In the genomic region with DNA sequence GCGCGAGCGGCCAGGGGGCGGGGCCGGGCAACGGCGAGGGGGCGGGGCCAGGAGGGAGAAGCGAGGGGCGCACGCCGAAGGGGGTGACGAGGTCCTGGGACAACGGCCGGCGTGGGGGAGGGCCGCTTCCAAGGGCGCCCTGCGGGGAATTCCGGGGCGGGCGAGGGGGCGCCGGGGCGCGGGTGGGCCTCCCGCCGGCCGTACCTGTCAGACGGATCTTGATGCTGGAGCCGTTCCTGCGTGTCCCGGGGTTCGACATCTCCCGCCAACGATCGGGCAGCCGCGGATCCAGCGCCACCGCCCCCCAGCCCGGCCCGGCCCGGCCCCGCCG, we compare ENCODE assay signal across 8 cellular contexts. TPM values are rescaled to one million over a fixed set of nuclear protein-coding genes. Genes with fewer than 3 reads are reported as not detected.
DNase-seq lines count a peak whose midpoint lies in the region; ATAC-seq, FAIRE-seq and TF ChIP-seq lines count a peak whose summit lies in the region.

No MANE protein-coding gene starts in this region.

- H3K36me3 ChIP-seq in GM23338 (ENCODE audit: insufficient read depth): no peaks in the 10 kb centered on the region
- H3K36me3 ChIP-seq in Panc1 (ENCODE audit: control insufficient read depth, insufficient read depth, low read length): peaks cover 2% of the 10 kb centered on the region; the same call in 1 of the 2 replicates
- H3K36me3 ChIP-seq in small intestine (ENCODE audit: control insufficient read depth in 2 of 2, insufficient read depth in 2 of 2, low read length in 2 of 2): no peaks in the 10 kb centered on the region

- H3K27me3 ChIP-seq in GM23338 (ENCODE audit: insufficient read depth) (no peaks in the 10 kb centered on the region), Panc1 (ENCODE audit: control insufficient read depth, insufficient read depth, low read length) (no peaks in the 10 kb centered on the region), small intestine (ENCODE audit: control insufficient read depth in 2 of 2, insufficient read depth in 2 of 2, low read length in 2 of 2) (no peaks in the 10 kb centered on the region)

- in situ Hi-C loops in Panc1 (cut with HindIII; ENCODE audit: low pct_unique_long_range_greater_than_20kb, low sequenced_read_pairs): no loop called here

- no peaks in the 10 kb centered on the region for H3K9me3 ChIP-seq in Panc1 (ENCODE audit: control insufficient read depth, insufficient read depth, low read depth, low read length)
- H3K9me3 ChIP-seq in small intestine (ENCODE audit: control insufficient read depth, low read depth): no peaks in the 10 kb centered on the region

- no peak for TF ChIP-seq POLR2A in GM12891 (IDR thresholded peaks at IDR 0.05; ENCODE audit: low read depth, low read length)

- H3K36me3 Mint-ChIP-seq in GM23338 (ENCODE audit: low read depth): no peaks in the 10 kb centered on the region; the same call in 2 of the 3 replicates

- H3K27me3 Mint-ChIP-seq in GM23338 (ENCODE audit: insufficient read depth, low read depth, poor library complexity): peaks cover 3% of the 10 kb centered on the region

- peaks cover 5% of the 10 kb centered on the region; the same call in 1 of the 2 replicates for H3F3A ChIP-seq in GM23338 (replicated peaks; ENCODE audit: low read depth)

- POLR2A ChIA-PET in Panc1 (lab: Charles Lee): no interaction called here

- H3K4me1 ChIP-seq in GM23338 (ENCODE audit: insufficient read depth) (peaks cover 24% of the 10 kb centered on the region), Panc1 (ENCODE audit: control insufficient read depth, insufficient read depth, low read length) (peaks cover 30% of the 10 kb centered on the region), small intestine (ENCODE audit: control insufficient read depth in 2 of 2, insufficient read depth in 1 of 2, low read depth in 1 of 2, low read length in 1 of 2) (peaks cover 0 to 4% of the 10 kb centered on the region in 2 donors)

- intact Hi-C loops in Panc1 (cut with micrococcal nuclease; ENCODE audit: unreplicated experiment): no loop called here

- H3K79me2 ChIP-seq in GM23338 (replicated peaks; ENCODE audit: insufficient read depth): peaks cover 37% of the 10 kb centered on the region

- peak overlapping the region; percentile 73; the same call in 1 of the 2 replicates for H3K4me2 ChIP-seq in GM23338

- no peak overlapping the region for H3K27ac Mint-ChIP-seq in GM23338

- no peaks in the 10 kb centered on the region for H3K9me3 Mint-ChIP-seq in GM23338

- H3K4me3 Mint-ChIP-seq in GM23338: peak overlapping the region; percentile 77; the same call in 2 of the 3 replicates

- BruUV-seq in Panc1 (replicated peaks; lab: Mats Ljungman, UMichigan): no TSS peak

- H3K4me3 ChIP-seq in GM23338 (peak overlapping the region; percentile 68), Panc1 (ENCODE audit: low read depth in 2 of 2, low read length in 2 of 2) (peak overlapping the region; percentile 44 to 76), fibroblast of the aortic adventitia (ENCODE audit: low read depth, low read length) (peak overlapping the region; percentile 67), small intestine (ENCODE audit: low read depth in 1 of 2, low read length in 2 of 2) (peak overlapping the region; percentile 81 to 88)

- CTCF ChIA-PET in Panc1 (lab: Charles Lee): no interaction called here

- no peak overlapping the region for H2AFZ ChIP-seq in GM23338

- TF ChIP-seq CTCF in GM23338 (conservative IDR thresholded peaks at IDR 0.05; ENCODE audit: low read depth in 2 of 2) (no peak), Panc1 (IDR thresholded peaks at IDR 0.05) (no peak), fibroblast of the aortic adventitia (IDR thresholded peaks at IDR 0.05; ENCODE audit: insufficient read depth, low read length) (no peak)

- 0 to 1% (median 1%) methylated on average over 18 to 46 of the region's 46 CpGs for WGBS in small intestine, 3 donors

- H3K4me1 Mint-ChIP-seq in GM23338: peaks cover 34% of the 10 kb centered on the region

- H3K9me2 ChIP-seq in GM23338 (ENCODE audit: insufficient read depth): no peaks in the 10 kb centered on the region

- FAIRE-seq in GM12891 (lab: Jason Lieb, UNC) (peak; percentile 84), small intestine (lab: Jason Lieb, UNC) (no peak)

- DNase-seq in GM12891 (ENCODE audit: insufficient read length, low spot score): no peak
- DNase-seq in GM23338 (ENCODE audit: low spot score): no peak
- no peak for DNase-seq in Panc1 (ENCODE audit: low read depth, low spot score)
- no peak for DNase-seq in fibroblast of the aortic adventitia (ENCODE audit: low read depth)
- DNase-seq in small intestine: peak; percentile 25
- no peak for DNase-seq in globus pallidus (ENCODE audit: low spot score)
- no peak for DNase-seq in mucosa of gallbladder (ENCODE audit: low spot score)
- no peak for DNase-seq in NCI-H1092 treated with DMSO at 0.1 percent for 48 hours (lab: John Stamatoyannopoulos, UW)

- peak overlapping the region; percentile 86; the same call in 1 of the 2 replicates for H3K27ac ChIP-seq in GM23338 (ENCODE audit: low read depth)
- H3K27ac ChIP-seq in Panc1 (ENCODE audit: low read length): no peak overlapping the region
- H3K27ac ChIP-seq in small intestine (ENCODE audit: low read depth in 1 of 2, low read length in 1 of 2): peak overlapping the region; percentile 85 to 95

- ATAC-seq in GM23338 (peak; percentile 37), Panc1 (peak; percentile 58)

- H4K20me1 ChIP-seq in GM23338 (replicated peaks; ENCODE audit: insufficient read depth): no peaks in the 10 kb centered on the region

TF ChIP-seq in GM12891, 5 proteins besides CTCF, POLR2A, EP300 and RAD21:
- TF ChIP-seq SPI1 (IDR thresholded peaks at IDR 0.05; ENCODE audit: low read depth, low read length) (no peak), POU2F2 (IDR thresholded peaks at IDR 0.05; ENCODE audit: low read depth, low read length) (no peak), TAF1 (IDR thresholded peaks at IDR 0.05; ENCODE audit: low read depth, low read length) (no peak), POLR2AphosphoS5 (IDR thresholded peaks at IDR 0.05; ENCODE audit: low read depth, low read length) (no peak), PAX5 (IDR thresholded peaks at IDR 0.05; ENCODE audit: insufficient read depth, low read length, severe bottlenecking) (no peak)

TF ChIP-seq in GM23338, 12 proteins besides CTCF, POLR2A, EP300 and RAD21:
- no peak for TF ChIP-seq EZH2phosphoT487 (IDR thresholded peaks at IDR 0.05; ENCODE audit: unreplicated experiment)

RNA-seq across cellular contexts. Expression of a gene that starts 0.4 kb away (rescaled TPM):
- 5.2 TPM for polyA plus RNA-seq in GM12891 (2012; ENCODE audit: low read depth, missing spikeins)
- total RNA-seq in GM23338 (2014; rRNA removed; shearing (Covaris generic)): 17.5 and 23.9 TPM in 2 replicates
- 5.0 and 5.8 TPM in 2 replicates for polyA plus RNA-seq in GM23338 (2016; fragmentation: Nextera tagmentation; extraction: Ambion mirVana)
- total RNA-seq in Panc1 (2021; ENCODE audit: unreplicated experiment): 47.0 TPM
- 23.3 TPM for polyA plus RNA-seq in Panc1 (2012; ENCODE audit: insufficient read length)
- total RNA-seq in fibroblast of the aortic adventitia (ENCODE audit: low replicate concordance): 16.0 and 22.6 TPM in 2 replicates
- 1 to 10 TPM; 6.3 to 8.9 (median 8.2) TPM for polyA plus RNA-seq in small intestine
- total RNA-seq in mucosa of gallbladder: 32.9 TPM
